Comparison of ENCODE assay signal across 8 cellular contexts in the genomic region with DNA sequence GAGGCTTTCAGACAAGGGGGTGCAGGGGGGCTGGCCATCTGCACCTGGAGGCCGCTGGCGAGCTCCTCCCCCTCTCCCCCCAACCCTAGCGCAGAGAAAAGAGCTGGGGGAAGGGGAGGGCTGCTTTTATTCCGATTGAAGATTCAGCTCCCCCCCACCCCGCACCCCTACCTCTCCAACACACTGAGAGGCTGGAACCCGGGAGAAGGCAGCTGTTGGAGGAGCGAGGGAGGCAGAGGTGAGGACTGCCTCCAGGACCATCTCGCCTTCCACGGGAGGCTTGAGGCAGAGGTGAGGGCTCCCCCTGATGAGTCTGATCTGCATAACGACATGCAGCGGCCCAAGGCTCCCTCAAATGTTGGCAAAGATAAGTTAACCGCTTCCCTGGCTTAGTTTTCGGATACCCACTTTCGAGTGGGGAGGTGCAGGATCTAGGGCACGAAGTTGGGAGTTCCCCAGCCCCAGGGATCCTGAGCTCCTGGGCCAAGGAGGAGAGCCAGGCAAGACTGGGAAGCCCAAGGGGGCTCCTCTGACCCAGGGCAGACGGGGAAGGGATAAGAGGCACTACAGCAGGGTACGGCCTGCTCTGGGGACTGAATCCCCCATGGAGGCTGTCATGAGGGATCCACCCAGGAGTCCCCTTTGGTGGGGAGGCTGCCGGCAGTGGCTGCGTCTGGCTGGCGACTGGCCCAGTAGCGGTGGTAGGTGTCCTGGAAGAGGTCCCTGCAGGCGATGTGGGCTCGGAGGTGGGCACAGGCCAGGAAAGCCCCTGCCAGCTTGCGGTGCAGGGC.
A peak's percentile ranks its signal among the peaks of the same experiment; 100 is the strongest.
DNase-seq lines count a peak whose midpoint lies in the region; ATAC-seq, FAIRE-seq and TF ChIP-seq lines count a peak whose summit lies in the region.

No MANE protein-coding gene starts in this region.

- peak overlapping the region; percentile 78 to 86 for H3K4me3 ChIP-seq in neutrophil (ENCODE audit: low read depth in 1 of 2, low read length in 1 of 2)

- H3K9me3 Mint-ChIP-seq in central memory CD8-positive, alpha-beta T cell = no peaks in the 10 kb centered on the region

- H3K27me3 ChIP-seq in neutrophil = no peaks in the 10 kb centered on the region

- TF ChIP-seq CTCF in D721Med (IDR thresholded peaks at IDR 0.05; ENCODE audit: insufficient read depth, missing control alignments) (no peak), neutrophil (IDR thresholded peaks at IDR 0.05) (no peak)

- peaks cover 5% of the 10 kb centered on the region for H3K4me1 Mint-ChIP-seq in central memory CD8-positive, alpha-beta T cell

- peak overlapping the region; percentile 81 for H3K4me3 Mint-ChIP-seq in central memory CD8-positive, alpha-beta T cell

- FAIRE-seq in D721Med (lab: Jason Lieb, UNC) = no peak

- H3K27ac ChIP-seq in neutrophil = peak overlapping the region; percentile 67

- no peaks in the 10 kb centered on the region for H3K9me3 ChIP-seq in neutrophil

- no peaks in the 10 kb centered on the region for H3K27me3 Mint-ChIP-seq in central memory CD8-positive, alpha-beta T cell

- DNase-seq in D721Med (ENCODE audit: insufficient read length, low spot score) = peak; percentile 68
- peak; percentile 94 for DNase-seq in NCI-H1694 (lab: John Stamatoyannopoulos, UW)
- DNase-seq in central memory CD8-positive, alpha-beta T cell (ENCODE audit: low spot score in 2 of 2) = no peak
- no peak for DNase-seq in HuH-7 (ENCODE audit: low spot score)
- no peak for DNase-seq in Kasumi-1 (lab: John Stamatoyannopoulos, UW)

- H3K36me3 ChIP-seq in neutrophil = peaks cover 49% of the 10 kb centered on the region

- H3K36me3 Mint-ChIP-seq in central memory CD8-positive, alpha-beta T cell (ENCODE audit: insufficient read depth) = peaks cover 4% of the 10 kb centered on the region

- no peak for ATAC-seq in central memory CD8-positive, alpha-beta T cell (replicated peaks; ENCODE audit: extremely low read depth, poor library complexity, severe bottlenecking)
- ATAC-seq in GM21528 (IDR thresholded peaks at IDR 0.05; ENCODE audit: low FRiP score, unreplicated experiment) (no peak), HG02852 (IDR thresholded peaks at IDR 0.05; ENCODE audit: unreplicated experiment) (no peak)

- H3K27ac Mint-ChIP-seq in central memory CD8-positive, alpha-beta T cell (ENCODE audit: low read depth) = no peak overlapping the region

- peaks cover 5 to 19% of the 10 kb centered on the region in 2 experiments for H3K4me1 ChIP-seq in neutrophil (ENCODE audit: control insufficient read depth in 1 of 2, insufficient read depth in 1 of 2, low read depth in 1 of 2, low read length in 1 of 2)

Comparison
In these comparisons a context has a peak if more than half of its experiments do, and no peak if none do; other contexts are left out.
1. DNase-seq: peak in D721Med (single experiment) and NCI-H1694 (single experiment); none in central memory CD8-positive, alpha-beta T cell (0 of 2), HuH-7 (single experiment) and Kasumi-1 (0 of 2).